Comparison of ENCODE assay signal across 8 cellular contexts in genomic region chr3:52446631-52447511, GRCh38. TPM values are rescaled to one million over a fixed set of nuclear protein-coding genes. Genes with fewer than 3 reads are reported as not detected.
DNase-seq lines count a peak whose midpoint lies in the region; ATAC-seq, FAIRE-seq and TF ChIP-seq lines count a peak whose summit lies in the region.

No MANE protein-coding gene starts in this region.

- no peak overlapping the region for H3K4me3 Mint-ChIP-seq in activated CD4-positive, alpha-beta T cell treated with anti-CD3 and anti-CD28 coated beads, Interleukin-2, amount 10 ng/mL, durations not matched to agents 24 days and 14 days

- H2BK12ac ChIP-seq in mesenchymal stem cell (ENCODE audit: low read length in 2 of 2): no peak overlapping the region

- BruUV-seq in A673 (replicated peaks; lab: Mats Ljungman, UMichigan): no TSS peak

- H4K91ac ChIP-seq in mesenchymal stem cell (ENCODE audit: low read length): no peak overlapping the region

- no peaks in the 10 kb centered on the region for H3K36me3 Mint-ChIP-seq in activated CD4-positive, alpha-beta T cell treated with anti-CD3 and anti-CD28 coated beads, Interleukin-2, amount 10 ng/mL, durations not matched to agents 24 days and 14 days (ENCODE audit: low read depth)

- peak; percentile 78 for TF ChIP-seq CTCF in A673 (conservative IDR thresholded peaks at IDR 0.05; ENCODE audit: low read depth, low read length)

- no peak for ATAC-seq in GM18498 (IDR thresholded peaks at IDR 0.05; ENCODE audit: unreplicated experiment)

- H3K27ac ChIP-seq in A673 (ENCODE audit: low read depth, low read length, poor library complexity, severe bottlenecking) (no peak overlapping the region), mesenchymal stem cell (ENCODE audit: low read length, poor library complexity, severe bottlenecking) (no peak overlapping the region)

- H4K8ac ChIP-seq in mesenchymal stem cell (ENCODE audit: low read length): no peak overlapping the region

- DNase-seq in A673 (ENCODE audit: low spot score): peak; percentile 63
- peak; percentile 63 for DNase-seq in GM12892 (ENCODE audit: insufficient read length)
- peak; percentile 44 for DNase-seq in NCI-H345 (lab: John Stamatoyannopoulos, UW)
- peak; percentile 93 for DNase-seq in activated CD4-positive, alpha-beta T cell treated with anti-CD3 and anti-CD28 coated beads, Interleukin-2, amount 10 ng/mL, durations not matched to agents 24 days and 14 days
- peak; percentile 82 for DNase-seq in dermis blood vessel endothelial cell
- peak; percentile 67 for DNase-seq in mesenchymal stem cell
- peak; percentile 88 for DNase-seq in stimulated activated CD8-positive, alpha-beta memory T cell treated with anti-CD3 and anti-CD28 coated beads, Interleukin-4, amount 100 ng/mL, for 48 hours

- no peak overlapping the region for H3K9ac ChIP-seq in mesenchymal stem cell (ENCODE audit: low read length)

- H3K27me3 Mint-ChIP-seq in activated CD4-positive, alpha-beta T cell treated with anti-CD3 and anti-CD28 coated beads, Interleukin-2, amount 10 ng/mL, durations not matched to agents 24 days and 14 days: no peaks in the 10 kb centered on the region

- FAIRE-seq in GM12892 (lab: Jason Lieb, UNC): peak; percentile 70

- CTCF ChIA-PET in A673 (lab: Charles Lee): no interaction called here

- H3K18ac ChIP-seq in mesenchymal stem cell (ENCODE audit: low read depth in 1 of 2, low read length in 2 of 2): no peak overlapping the region

- no peak overlapping the region for H2AFZ ChIP-seq in mesenchymal stem cell (ENCODE audit: low read depth, low read length)

- H3K9me3 Mint-ChIP-seq in activated CD4-positive, alpha-beta T cell treated with anti-CD3 and anti-CD28 coated beads, Interleukin-2, amount 10 ng/mL, durations not matched to agents 24 days and 14 days: no peaks in the 10 kb centered on the region

- H3K4me1 ChIP-seq in A673 (ENCODE audit: insufficient read depth, low read length, poor library complexity, severe bottlenecking): no peaks in the 10 kb centered on the region
- peaks cover 19% of the 10 kb centered on the region for H3K4me1 ChIP-seq in mesenchymal stem cell (ENCODE audit: control insufficient read depth, insufficient read depth, low read depth, low read length)

- H3K36me3 ChIP-seq in A673 (ENCODE audit: insufficient read depth, low read length, poor library complexity, severe bottlenecking) (no peaks in the 10 kb centered on the region), mesenchymal stem cell (ENCODE audit: control insufficient read depth in 1 of 2, insufficient read depth in 2 of 2, low read depth in 1 of 2, low read length in 2 of 2) (no peaks in the 10 kb centered on the region)

- TF ChIP-seq POLR2A in GM12892 (IDR thresholded peaks at IDR 0.05; ENCODE audit: low read depth, low read length): no peak

- H3K4me3 ChIP-seq in A673 (ENCODE audit: low read depth, low read length, poor library complexity, severe bottlenecking) (no peak overlapping the region), mesenchymal stem cell (ENCODE audit: insufficient read depth in 1 of 2, low read depth in 1 of 2, low read length in 2 of 2) (no peak overlapping the region)

- no peaks in the 10 kb centered on the region for H3K79me1 ChIP-seq in mesenchymal stem cell (replicated peaks; ENCODE audit: low read length, poor library complexity, severe bottlenecking)

- H2BK15ac ChIP-seq in mesenchymal stem cell (ENCODE audit: low read depth, poor library complexity, severe bottlenecking): no peak overlapping the region

- intact Hi-C loops in A673 (cut with micrococcal nuclease; ENCODE audit: unreplicated experiment): loop anchor here (5.0 kb wide), 1 partner anchor 225 kb away; no protein-coding TSS in a partner anchor
- intact Hi-C loops in activated CD4-positive, alpha-beta T cell treated with anti-CD3 and anti-CD28 coated beads, Interleukin-2, amount 10 ng/mL, durations not matched to agents 24 days and 14 days (cut with micrococcal nuclease): loop anchor here (1.0 kb wide), 2 partner anchors 19 to 35 kb away; no protein-coding TSS in a partner anchor

- H3K4me1 Mint-ChIP-seq in activated CD4-positive, alpha-beta T cell treated with anti-CD3 and anti-CD28 coated beads, Interleukin-2, amount 10 ng/mL, durations not matched to agents 24 days and 14 days: peaks cover 6% of the 10 kb centered on the region

- no peak overlapping the region for H3K4ac ChIP-seq in mesenchymal stem cell (ENCODE audit: low read depth in 1 of 2, low read length in 2 of 2)

- H3K27me3 ChIP-seq in A673 (replicated peaks; ENCODE audit: insufficient read depth, low read depth, low read length, poor library complexity) (no peaks in the 10 kb centered on the region), mesenchymal stem cell (ENCODE audit: control insufficient read depth in 1 of 2, insufficient read depth in 1 of 2, low read length in 2 of 2) (peaks cover 0 to 10% of the 10 kb centered on the region in 2 experiments)

- peak overlapping the region; percentile 79 for H3K27ac Mint-ChIP-seq in activated CD4-positive, alpha-beta T cell treated with anti-CD3 and anti-CD28 coated beads, Interleukin-2, amount 10 ng/mL, durations not matched to agents 24 days and 14 days

- H2BK5ac ChIP-seq in mesenchymal stem cell (ENCODE audit: low read depth, low read length, poor library complexity, severe bottlenecking): no peak overlapping the region

- H2BK120ac ChIP-seq in mesenchymal stem cell (ENCODE audit: low read depth, low read length): no peak overlapping the region

- WGBS in mesenchymal stem cell: 40% methylated on average over 13 of the region's 13 CpGs

- H3K4me2 ChIP-seq in mesenchymal stem cell (ENCODE audit: low read length, poor library complexity, severe bottlenecking): no peak overlapping the region

- H3K23ac ChIP-seq in mesenchymal stem cell (ENCODE audit: low read length in 2 of 2): no peak overlapping the region

- H3K9me3 ChIP-seq in A673 (ENCODE audit: low read depth, low read length, poor library complexity, severe bottlenecking) (no peaks in the 10 kb centered on the region), mesenchymal stem cell (ENCODE audit: control insufficient read depth, low read length) (no peaks in the 10 kb centered on the region)

- no peak overlapping the region for H2AK5ac ChIP-seq in mesenchymal stem cell (ENCODE audit: low read length, severe bottlenecking)

- no peak overlapping the region for H3K14ac ChIP-seq in mesenchymal stem cell (ENCODE audit: low read length in 2 of 2)

- POLR2A ChIA-PET in A673 (lab: Charles Lee; ENCODE audit: low non-redundant PET): no interaction called here

RNA-seq across cellular contexts. Expression of gene SEMA3G, which starts 2.0 kb away (rescaled TPM):
- total RNA-seq in A673 (2021): 0.07 TPM in 1 of 2 replicates, not detected in the other
- not detected for polyA plus RNA-seq in GM12892 (2012; ENCODE audit: missing spikeins)
- 0.05 and 0.21 TPM in 2 replicates for total RNA-seq in activated CD4-positive, alpha-beta T cell treated with anti-CD3 and anti-CD28 coated beads, Interleukin-2, amount 10 ng/mL, durations not matched to agents 24 days and 14 days
- total RNA-seq in dermis blood vessel endothelial cell: 30.5 and 30.9 TPM in 2 replicates
- 0.08 TPM for polyA plus RNA-seq in mesenchymal stem cell (2013, experiment 1 of 2)
- polyA plus RNA-seq in mesenchymal stem cell (2013, experiment 2 of 2): 0.05 TPM

RNA-seq across cellular contexts. Expression of gene TNNC1, which starts 7.0 kb away (rescaled TPM):
- not detected in 2 replicates for total RNA-seq in A673 (2021)
- polyA plus RNA-seq in GM12892 (2012; ENCODE audit: missing spikeins): 1.7 TPM
- 1.2 and 1.5 TPM in 2 replicates for total RNA-seq in activated CD4-positive, alpha-beta T cell treated with anti-CD3 and anti-CD28 coated beads, Interleukin-2, amount 10 ng/mL, durations not matched to agents 24 days and 14 days
- total RNA-seq in dermis blood vessel endothelial cell: not detected in 2 replicates
- 0.86 TPM for polyA plus RNA-seq in mesenchymal stem cell (2013, experiment 1 of 2)
- polyA plus RNA-seq in mesenchymal stem cell (2013, experiment 2 of 2): 0.79 TPM

RNA-seq across cellular contexts. Expression of gene NISCH, which starts 8.5 kb away (rescaled TPM):
- total RNA-seq in A673 (2021) (46.9 and 48.6 TPM in 2 replicates), dermis blood vessel endothelial cell (72.8 and 106 TPM in 2 replicates)
- 19.2 TPM for polyA plus RNA-seq in GM12892 (2012; ENCODE audit: missing spikeins)
- 72.6 and 75.5 TPM in 2 replicates for total RNA-seq in activated CD4-positive, alpha-beta T cell treated with anti-CD3 and anti-CD28 coated beads, Interleukin-2, amount 10 ng/mL, durations not matched to agents 24 days and 14 days
- polyA plus RNA-seq in mesenchymal stem cell (2013, experiment 1 of 2): 55.5 TPM
- 49.9 TPM for polyA plus RNA-seq in mesenchymal stem cell (2013, experiment 2 of 2)

RNA-seq across cellular contexts. Expression of gene PHF7, which starts 36.4 kb away (rescaled TPM):
- total RNA-seq in A673 (2021) (2.9 and 4.5 TPM in 2 replicates), dermis blood vessel endothelial cell (2.9 and 4.4 TPM in 2 replicates)
- 8.6 TPM for polyA plus RNA-seq in GM12892 (2012; ENCODE audit: missing spikeins)
- total RNA-seq in activated CD4-positive, alpha-beta T cell treated with anti-CD3 and anti-CD28 coated beads, Interleukin-2, amount 10 ng/mL, durations not matched to agents 24 days and 14 days: 10.6 and 10.8 TPM in 2 replicates
- polyA plus RNA-seq in mesenchymal stem cell (2013, experiment 1 of 2): 5.6 TPM
- polyA plus RNA-seq in mesenchymal stem cell (2013, experiment 2 of 2): 5.8 TPM

RNA-seq across cellular contexts. Expression of gene BAP1, which starts 37.1 kb away (rescaled TPM):
- 49.5 and 53.1 TPM in 2 replicates for total RNA-seq in A673 (2021)
- 51.3 TPM for polyA plus RNA-seq in GM12892 (2012; ENCODE audit: missing spikeins)
- 101 and 102 TPM in 2 replicates for total RNA-seq in activated CD4-positive, alpha-beta T cell treated with anti-CD3 and anti-CD28 coated beads, Interleukin-2, amount 10 ng/mL, durations not matched to agents 24 days and 14 days
- 72.7 and 92.1 TPM in 2 replicates for total RNA-seq in dermis blood vessel endothelial cell
- polyA plus RNA-seq in mesenchymal stem cell (2013, experiment 1 of 2): 40.0 TPM
- 38.7 TPM for polyA plus RNA-seq in mesenchymal stem cell (2013, experiment 2 of 2)

Comparison
In these comparisons a context has a peak if more than half of its experiments do, and no peak if none do; other contexts are left out.
1. RNA of gene SEMA3G, which starts 2.0 kb away (total RNA-seq): 30.5 to 30.9 TPM in dermis blood vessel endothelial cell; 0.05 to 0.21 TPM in activated CD4-positive, alpha-beta T cell treated with anti-CD3 and anti-CD28 coated beads, Interleukin-2, amount 10 ng/mL, durations not matched to agents 24 days and 14 days and 0.07 TPM in A673; every median in the first group is over 10 times any median in the second.
2. Peak in every context shown above with its lines, with median percentiles within 50 percentile points of each other: DNase-seq.